Comparison of ENCODE assay signal across 23 cellular contexts in the genomic region with DNA sequence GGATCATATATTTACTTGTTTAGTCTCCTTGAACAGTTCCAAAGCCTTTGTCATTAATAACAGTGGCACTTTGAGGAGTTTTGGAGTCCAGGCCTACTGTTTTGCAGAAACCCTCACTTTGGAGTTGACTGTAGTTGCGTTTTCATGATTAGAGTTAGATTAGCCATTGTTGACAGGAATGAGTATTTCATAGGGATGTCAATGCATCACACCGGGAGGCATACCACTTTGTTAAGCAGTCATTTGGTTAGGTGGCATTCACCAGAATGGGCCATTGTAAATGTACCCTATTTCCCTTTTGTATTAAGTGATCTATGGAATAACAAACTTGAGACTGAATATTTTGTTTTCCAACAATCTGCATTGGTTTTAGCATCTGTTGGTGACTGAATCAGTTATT.
"Had no signal": no experiment of that assay in that cellular context is flagged by ENCODE, and none has a peak within 500 bp of the region (broad histone marks: within the 10 kb centered on the region; RNA-seq: fewer than 3 reads in every experiment).

No MANE protein-coding gene starts in this region.

- H3K9me3 Mint-ChIP-seq: nephron, T-cell had no signal

- H3K9me3 ChIP-seq: body of pancreas, esophagus squamous epithelium, left ventricle myocardium inferior, right atrium auricular region, transverse colon had no signal

- H3K4me1 Mint-ChIP-seq: nephron had no signal

- H3K36me3 ChIP-seq: left ventricle myocardium inferior, right atrium auricular region, transverse colon had no signal

- H3K4me3 ChIP-seq: body of pancreas, coronary artery, esophagus squamous epithelium, hepatocyte, left ventricle myocardium inferior, right atrium auricular region, SK-N-MC, skin epidermis, transverse colon had no signal

- H3K27me3 ChIP-seq: body of pancreas, esophagus squamous epithelium, hepatocyte, right atrium auricular region, transverse colon had no signal

- H3K4me3 Mint-ChIP-seq: nephron, T-cell had no signal

- H3K27ac Mint-ChIP-seq: nephron, progenitor cell of endocrine pancreas, T-cell had no signal

- FAIRE-seq: endothelial cell of umbilical vein, kidney had no signal

- DNase-seq: activated CD4-positive, alpha-beta T cell treated with anti-CD3 and anti-CD28 coated beads for 1 hour; activated CD8-positive, alpha-beta memory T cell treated with anti-CD3 and anti-CD28 coated beads, Interleukin-2, amount 50 U/mL, for 48 hours; activated effector memory CD4-positive, alpha-beta T cell treated with Interleukin-2 at 50 U/mL for 16 hours; amygdala; body of pancreas; central memory CD4-positive, alpha-beta T cell; esophagus squamous epithelium; left ventricle myocardium inferior; occipital lobe; stimulated activated CD4-positive, alpha-beta T cell treated with anti-CD3 and anti-CD28 coated beads, Interleukin-15, amount 100 ng/mL, for 24 hours; stimulated activated CD4-positive, alpha-beta T cell treated with anti-CD3 and anti-CD28 coated beads, Interleukin-4, amount 100 ng/mL, for 1 hour; stimulated activated naive CD4-positive, alpha-beta T cell; T-cell; transverse colon had no signal

- ATAC-seq: body of pancreas, T-cell had no signal

- H3K27me3 Mint-ChIP-seq: progenitor cell of endocrine pancreas, T-cell had no signal

- H3K27ac ChIP-seq: body of pancreas, coronary artery, esophagus squamous epithelium, hepatocyte, left ventricle myocardium inferior, right atrium auricular region, SK-N-MC, skin epidermis, transverse colon had no signal
